1 cellular context compared by ENCODE assay signal in the genomic region with DNA sequence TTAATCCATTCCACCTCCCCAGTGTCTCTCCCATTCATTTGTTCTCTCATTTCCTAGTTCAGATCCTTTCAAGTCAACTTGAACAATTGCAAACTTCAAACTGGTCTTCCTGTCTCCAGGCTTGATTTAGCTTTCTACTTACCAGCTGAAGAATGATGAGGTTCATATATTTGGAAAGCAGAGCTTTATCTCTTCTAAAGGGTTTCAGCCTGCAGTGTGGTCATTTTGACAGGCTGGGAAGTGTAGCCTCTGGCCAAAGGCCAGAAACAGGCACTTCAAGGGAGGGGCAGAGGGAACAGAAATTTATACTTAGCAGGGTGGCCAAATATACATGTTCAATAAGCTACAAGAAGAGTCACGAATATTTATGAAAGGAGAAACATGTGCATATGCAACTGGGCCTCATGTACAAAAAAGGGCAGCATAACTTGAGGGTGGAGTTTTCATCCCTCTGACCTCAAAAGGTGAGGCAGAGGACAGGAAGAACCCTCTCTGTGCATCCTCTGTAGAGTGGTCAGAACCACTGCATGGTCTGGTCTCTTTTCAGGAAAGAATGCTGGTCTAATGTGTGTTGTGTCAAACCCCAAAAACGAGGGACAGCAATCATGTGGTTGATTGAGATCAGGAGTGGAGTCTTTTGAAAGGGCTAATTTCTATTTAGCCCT.
TF ChIP-seq lines count a peak whose summit lies in the region.

No MANE protein-coding gene starts in this region.

TF ChIP-seq in IMR-90, 13 proteins besides CTCF, POLR2A, EP300 and RAD21:
- no peak for TF ChIP-seq NFE2L2 (IDR thresholded peaks at IDR 0.05; ENCODE audit: low read depth, low read length)
- no peak for TF ChIP-seq RFX5 (IDR thresholded peaks at IDR 0.05; ENCODE audit: low read depth, low read length)
- TF ChIP-seq CHD1 (IDR thresholded peaks at IDR 0.05; ENCODE audit: low read depth, low read length): no peak
- TF ChIP-seq MXI1 (IDR thresholded peaks at IDR 0.05; ENCODE audit: borderline replicate concordance, low read depth, low read length): no peak
- TF ChIP-seq RCOR1 (IDR thresholded peaks at IDR 0.05; ENCODE audit: insufficient replicate concordance, low read length): no peak
- TF ChIP-seq, protein P1, sequence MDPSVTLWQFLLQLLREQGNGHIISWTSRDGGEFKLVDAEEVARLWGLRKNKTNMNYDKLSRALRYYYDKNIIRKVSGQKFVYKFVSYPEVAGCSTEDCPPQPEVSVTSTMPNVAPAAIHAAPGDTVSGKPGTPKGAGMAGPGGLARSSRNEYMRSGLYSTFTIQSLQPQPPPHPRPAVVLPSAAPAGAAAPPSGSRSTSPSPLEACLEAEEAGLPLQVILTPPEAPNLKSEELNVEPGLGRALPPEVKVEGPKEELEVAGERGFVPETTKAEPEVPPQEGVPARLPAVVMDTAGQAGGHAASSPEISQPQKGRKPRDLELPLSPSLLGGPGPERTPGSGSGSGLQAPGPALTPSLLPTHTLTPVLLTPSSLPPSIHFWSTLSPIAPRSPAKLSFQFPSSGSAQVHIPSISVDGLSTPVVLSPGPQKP (IDR thresholded peaks at IDR 0.05; ENCODE audit: borderline replicate concordance, low read depth, low read length): no peak
